ENCODE assay signal across 1 cellular context in the genomic region with DNA sequence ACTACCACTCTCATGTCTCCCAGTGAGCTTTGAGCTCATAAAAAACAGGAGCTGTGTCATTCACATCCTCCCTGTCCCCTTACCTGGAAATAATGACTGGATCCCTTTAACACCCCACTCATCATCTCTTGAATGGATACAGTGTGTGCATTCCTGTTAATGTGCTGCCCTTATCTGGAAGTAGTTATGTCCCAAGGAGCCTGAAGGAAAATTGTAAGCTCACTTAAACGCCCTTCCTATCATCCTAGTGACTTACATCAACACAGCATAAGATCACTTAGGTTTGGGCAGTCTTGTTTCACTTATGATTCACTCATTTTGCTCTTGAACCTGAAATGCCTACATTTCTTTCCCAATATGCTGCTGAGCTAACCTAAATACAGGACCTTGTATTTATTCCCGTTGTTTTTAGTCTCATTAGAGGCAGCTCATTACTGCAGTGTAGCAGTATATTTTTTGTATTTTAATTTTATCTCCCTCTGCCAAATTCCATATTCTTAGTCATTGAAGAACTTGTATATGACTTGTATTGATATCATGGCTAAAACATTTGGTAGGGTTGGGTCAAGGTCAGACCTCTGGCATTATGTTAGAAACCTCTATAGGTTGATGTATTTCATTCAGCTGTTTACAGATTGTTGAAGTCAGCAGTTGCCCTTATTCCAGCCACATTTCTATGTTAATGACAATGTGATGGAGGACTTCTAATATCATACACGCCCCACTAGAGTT.
TF ChIP-seq lines count a peak whose summit lies in the region.

No MANE protein-coding gene starts in this region.

TF ChIP-seq in GM23338, 12 proteins besides CTCF, POLR2A, EP300 and RAD21 (continued from another document):
- TF ChIP-seq STAT1 (IDR thresholded peaks at IDR 0.05; ENCODE audit: unreplicated experiment) (no peak), POLR2AphosphoS5 (IDR thresholded peaks at IDR 0.05; ENCODE audit: low read depth) (no peak), EZH2phosphoT487 (IDR thresholded peaks at IDR 0.05; ENCODE audit: unreplicated experiment) (no peak), CREB1 (CRISPR knock-in tag; IDR thresholded peaks at IDR 0.05; ENCODE audit: low read depth) (no peak), EZH2 (IDR thresholded peaks at IDR 0.05; ENCODE audit: low read depth, unreplicated experiment) (no peak), JUNB (IDR thresholded peaks at IDR 0.05; ENCODE audit: unreplicated experiment) (no peak), ZNF114 (CRISPR knock-in tag; IDR thresholded peaks at IDR 0.05) (no peak)
- TF ChIP-seq, protein P1, sequence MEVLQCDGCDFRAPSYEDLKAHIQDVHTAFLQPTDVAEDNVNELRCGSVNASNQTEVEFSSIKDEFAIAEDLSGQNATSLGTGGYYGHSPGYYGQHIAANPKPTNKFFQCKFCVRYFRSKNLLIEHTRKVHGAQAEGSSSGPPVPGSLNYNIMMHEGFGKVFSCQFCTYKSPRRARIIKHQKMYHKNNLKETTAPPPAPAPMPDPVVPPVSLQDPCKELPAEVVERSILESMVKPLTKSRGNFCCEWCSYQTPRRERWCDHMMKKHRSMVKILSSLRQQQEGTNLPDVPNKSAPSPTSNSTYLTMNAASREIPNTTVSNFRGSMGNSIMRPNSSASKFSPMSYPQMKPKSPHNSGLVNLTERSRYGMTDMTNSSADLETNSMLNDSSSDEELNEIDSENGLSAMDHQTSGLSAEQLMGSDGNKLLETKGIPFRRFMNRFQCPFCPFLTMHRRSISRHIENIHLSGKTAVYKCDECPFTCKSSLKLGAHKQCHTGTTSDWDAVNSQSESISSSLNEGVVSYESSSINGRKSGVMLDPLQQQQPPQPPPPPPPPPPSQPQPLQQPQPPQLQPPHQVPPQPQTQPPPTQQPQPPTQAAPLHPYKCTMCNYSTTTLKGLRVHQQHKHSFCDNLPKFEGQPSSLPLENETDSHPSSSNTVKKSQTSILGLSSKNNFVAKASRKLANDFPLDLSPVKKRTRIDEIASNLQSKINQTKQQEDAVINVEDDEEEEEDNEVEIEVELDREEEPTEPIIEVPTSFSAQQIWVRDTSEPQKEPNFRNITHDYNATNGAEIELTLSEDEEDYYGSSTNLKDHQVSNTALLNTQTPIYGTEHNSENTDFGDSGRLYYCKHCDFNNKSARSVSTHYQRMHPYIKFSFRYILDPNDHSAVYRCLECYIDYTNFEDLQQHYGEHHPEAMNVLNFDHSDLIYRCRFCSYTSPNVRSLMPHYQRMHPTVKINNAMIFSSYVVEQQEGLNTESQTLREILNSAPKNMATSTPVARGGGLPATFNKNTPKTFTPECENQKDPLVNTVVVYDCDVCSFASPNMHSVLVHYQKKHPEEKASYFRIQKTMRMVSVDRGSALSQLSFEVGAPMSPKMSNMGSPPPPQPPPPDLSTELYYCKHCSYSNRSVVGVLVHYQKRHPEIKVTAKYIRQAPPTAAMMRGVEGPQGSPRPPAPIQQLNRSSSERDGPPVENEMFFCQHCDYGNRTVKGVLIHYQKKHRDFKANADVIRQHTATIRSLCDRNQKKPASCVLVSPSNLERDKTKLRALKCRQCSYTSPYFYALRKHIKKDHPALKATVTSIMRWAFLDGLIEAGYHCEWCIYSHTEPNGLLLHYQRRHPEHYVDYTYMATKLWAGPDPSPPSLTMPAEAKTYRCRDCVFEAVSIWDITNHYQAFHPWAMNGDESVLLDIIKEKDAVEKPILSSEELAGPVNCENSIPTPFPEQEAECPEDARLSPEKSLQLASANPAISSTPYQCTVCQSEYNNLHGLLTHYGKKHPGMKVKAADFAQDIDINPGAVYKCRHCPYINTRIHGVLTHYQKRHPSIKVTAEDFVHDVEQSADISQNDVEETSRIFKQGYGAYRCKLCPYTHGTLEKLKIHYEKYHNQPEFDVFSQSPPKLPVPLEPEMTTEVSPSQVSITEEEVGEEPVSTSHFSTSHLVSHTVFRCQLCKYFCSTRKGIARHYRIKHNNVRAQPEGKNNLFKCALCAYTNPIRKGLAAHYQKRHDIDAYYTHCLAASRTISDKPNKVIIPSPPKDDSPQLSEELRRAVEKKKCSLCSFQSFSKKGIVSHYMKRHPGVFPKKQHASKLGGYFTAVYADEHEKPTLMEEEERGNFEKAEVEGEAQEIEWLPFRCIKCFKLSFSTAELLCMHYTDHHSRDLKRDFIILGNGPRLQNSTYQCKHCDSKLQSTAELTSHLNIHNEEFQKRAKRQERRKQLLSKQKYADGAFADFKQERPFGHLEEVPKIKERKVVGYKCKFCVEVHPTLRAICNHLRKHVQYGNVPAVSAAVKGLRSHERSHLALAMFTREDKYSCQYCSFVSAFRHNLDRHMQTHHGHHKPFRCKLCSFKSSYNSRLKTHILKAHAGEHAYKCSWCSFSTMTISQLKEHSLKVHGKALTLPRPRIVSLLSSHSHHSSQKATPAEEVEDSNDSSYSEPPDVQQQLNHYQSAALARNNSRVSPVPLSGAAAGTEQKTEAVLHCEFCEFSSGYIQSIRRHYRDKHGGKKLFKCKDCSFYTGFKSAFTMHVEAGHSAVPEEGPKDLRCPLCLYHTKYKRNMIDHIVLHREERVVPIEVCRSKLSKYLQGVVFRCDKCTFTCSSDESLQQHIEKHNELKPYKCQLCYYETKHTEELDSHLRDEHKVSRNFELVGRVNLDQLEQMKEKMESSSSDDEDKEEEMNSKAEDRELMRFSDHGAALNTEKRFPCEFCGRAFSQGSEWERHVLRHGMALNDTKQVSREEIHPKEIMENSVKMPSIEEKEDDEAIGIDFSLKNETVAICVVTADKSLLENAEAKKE (CRISPR knock-in tag; IDR thresholded peaks at IDR 0.05): no peak
- TF ChIP-seq, protein P2, sequence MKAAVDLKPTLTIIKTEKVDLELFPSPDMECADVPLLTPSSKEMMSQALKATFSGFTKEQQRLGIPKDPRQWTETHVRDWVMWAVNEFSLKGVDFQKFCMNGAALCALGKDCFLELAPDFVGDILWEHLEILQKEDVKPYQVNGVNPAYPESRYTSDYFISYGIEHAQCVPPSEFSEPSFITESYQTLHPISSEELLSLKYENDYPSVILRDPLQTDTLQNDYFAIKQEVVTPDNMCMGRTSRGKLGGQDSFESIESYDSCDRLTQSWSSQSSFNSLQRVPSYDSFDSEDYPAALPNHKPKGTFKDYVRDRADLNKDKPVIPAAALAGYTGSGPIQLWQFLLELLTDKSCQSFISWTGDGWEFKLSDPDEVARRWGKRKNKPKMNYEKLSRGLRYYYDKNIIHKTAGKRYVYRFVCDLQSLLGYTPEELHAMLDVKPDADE (IDR thresholded peaks at IDR 0.05): no peak
- TF ChIP-seq, protein P3, sequence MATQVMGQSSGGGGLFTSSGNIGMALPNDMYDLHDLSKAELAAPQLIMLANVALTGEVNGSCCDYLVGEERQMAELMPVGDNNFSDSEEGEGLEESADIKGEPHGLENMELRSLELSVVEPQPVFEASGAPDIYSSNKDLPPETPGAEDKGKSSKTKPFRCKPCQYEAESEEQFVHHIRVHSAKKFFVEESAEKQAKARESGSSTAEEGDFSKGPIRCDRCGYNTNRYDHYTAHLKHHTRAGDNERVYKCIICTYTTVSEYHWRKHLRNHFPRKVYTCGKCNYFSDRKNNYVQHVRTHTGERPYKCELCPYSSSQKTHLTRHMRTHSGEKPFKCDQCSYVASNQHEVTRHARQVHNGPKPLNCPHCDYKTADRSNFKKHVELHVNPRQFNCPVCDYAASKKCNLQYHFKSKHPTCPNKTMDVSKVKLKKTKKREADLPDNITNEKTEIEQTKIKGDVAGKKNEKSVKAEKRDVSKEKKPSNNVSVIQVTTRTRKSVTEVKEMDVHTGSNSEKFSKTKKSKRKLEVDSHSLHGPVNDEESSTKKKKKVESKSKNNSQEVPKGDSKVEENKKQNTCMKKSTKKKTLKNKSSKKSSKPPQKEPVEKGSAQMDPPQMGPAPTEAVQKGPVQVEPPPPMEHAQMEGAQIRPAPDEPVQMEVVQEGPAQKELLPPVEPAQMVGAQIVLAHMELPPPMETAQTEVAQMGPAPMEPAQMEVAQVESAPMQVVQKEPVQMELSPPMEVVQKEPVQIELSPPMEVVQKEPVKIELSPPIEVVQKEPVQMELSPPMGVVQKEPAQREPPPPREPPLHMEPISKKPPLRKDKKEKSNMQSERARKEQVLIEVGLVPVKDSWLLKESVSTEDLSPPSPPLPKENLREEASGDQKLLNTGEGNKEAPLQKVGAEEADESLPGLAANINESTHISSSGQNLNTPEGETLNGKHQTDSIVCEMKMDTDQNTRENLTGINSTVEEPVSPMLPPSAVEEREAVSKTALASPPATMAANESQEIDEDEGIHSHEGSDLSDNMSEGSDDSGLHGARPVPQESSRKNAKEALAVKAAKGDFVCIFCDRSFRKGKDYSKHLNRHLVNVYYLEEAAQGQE (IDR thresholded peaks at IDR 0.05; ENCODE audit: unreplicated experiment): no peak
